12 cellular contexts compared by ENCODE assay signal in the genomic region with DNA sequence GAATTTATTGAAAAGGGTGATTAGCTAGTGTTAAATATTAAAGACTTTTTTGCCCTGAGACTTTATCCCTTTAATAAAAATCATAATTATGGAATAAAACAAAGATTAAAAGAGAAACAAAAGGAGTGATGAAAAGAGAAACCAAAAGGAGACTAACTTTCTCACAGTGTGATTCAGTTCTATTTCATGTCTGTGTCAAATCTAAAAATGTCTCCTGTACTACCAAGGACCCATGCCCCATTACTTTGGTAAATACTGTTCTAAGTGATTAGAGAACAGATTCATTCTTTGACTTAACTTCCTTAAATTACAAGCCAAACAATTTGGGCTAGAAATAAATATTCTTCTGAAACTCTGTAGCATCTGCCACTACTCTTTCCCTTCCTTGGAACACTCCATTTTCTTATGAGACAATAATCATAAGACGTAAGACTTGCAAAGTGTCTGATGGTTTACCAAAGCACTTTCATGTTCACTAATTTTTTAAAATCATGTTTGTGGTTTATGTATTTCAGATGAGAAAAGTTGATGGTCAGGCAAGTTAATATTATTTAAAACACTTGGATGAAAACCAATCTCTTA.
DNase-seq lines count a peak whose midpoint lies in the region; ATAC-seq lines count a peak whose summit lies in the region.
"Had no signal": no experiment of that assay in that cellular context is flagged by ENCODE, and none has a peak within 500 bp of the region (broad histone marks: within the 10 kb centered on the region; RNA-seq: fewer than 3 reads in every experiment).

No MANE protein-coding gene starts in this region.

- H3K36me3 Mint-ChIP-seq in memory B cell, result peaks cover 37% of the 10 kb centered on the region
- H3K36me3 Mint-ChIP-seq: activated naive CD4-positive, alpha-beta T cell treated with anti-CD3 and anti-CD28 coated beads, Interleukin-2, amount 50 U/mL, for 72 hours; CD14-positive monocyte had no signal

- peaks cover 54% of the 10 kb centered on the region for H3K4me1 Mint-ChIP-seq in memory B cell
- H3K4me1 Mint-ChIP-seq: CD14-positive monocyte; stimulated activated naive CD8-positive, alpha-beta T cell treated with anti-CD3 and anti-CD28 coated beads, Interleukin-15, amount 100 ng/mL, for 72 hours had no signal

- ATAC-seq in GM18519 (IDR thresholded peaks at IDR 0.05; ENCODE audit: low FRiP score, unreplicated experiment) (peak; percentile 57), GM21360 (IDR thresholded peaks at IDR 0.05; ENCODE audit: unreplicated experiment) (peak; percentile 66), HG02981 (IDR thresholded peaks at IDR 0.05; ENCODE audit: unreplicated experiment) (peak; percentile 68), memory B cell (ENCODE audit: low read depth) (peak; percentile 68)
- ATAC-seq: activated naive CD4-positive, alpha-beta T cell treated with anti-CD3 and anti-CD28 coated beads, Interleukin-2, amount 50 U/mL, for 72 hours; foreskin keratinocyte; stimulated activated naive CD8-positive, alpha-beta T cell treated with anti-CD3 and anti-CD28 coated beads, Interleukin-15, amount 100 ng/mL, for 72 hours had no signal

- no peaks in the 10 kb centered on the region for H3K27me3 Mint-ChIP-seq in memory B cell
- H3K27me3 Mint-ChIP-seq: stimulated activated naive CD8-positive, alpha-beta T cell treated with anti-CD3 and anti-CD28 coated beads, Interleukin-15, amount 100 ng/mL, for 72 hours had no signal

- peak overlapping the region; percentile 54 for H3K27ac Mint-ChIP-seq in memory B cell
- H3K27ac Mint-ChIP-seq: activated naive CD4-positive, alpha-beta T cell treated with anti-CD3 and anti-CD28 coated beads, Interleukin-2, amount 50 U/mL, for 72 hours; CD14-positive monocyte; stimulated activated naive CD8-positive, alpha-beta T cell treated with anti-CD3 and anti-CD28 coated beads, Interleukin-15, amount 100 ng/mL, for 72 hours had no signal

- no peak for DNase-seq in memory B cell (ENCODE audit: low spot score in 2 of 2)
- DNase-seq in activated T-cell treated with anti-CD3 and anti-CD28 coated beads, Interleukin-2, amount 50 U/mL, for 48 hours, result no peak
- DNase-seq in NCI-H524 (lab: John Stamatoyannopoulos, UW), result no peak
- no peak for DNase-seq in iPS-NIHi7 (ENCODE audit: extremely low spot score)
- no peak for DNase-seq in NCI-H69 (lab: John Stamatoyannopoulos, UW)
- DNase-seq: foreskin keratinocyte; stimulated activated naive CD8-positive, alpha-beta T cell treated with anti-CD3 and anti-CD28 coated beads, Interleukin-15, amount 100 ng/mL, for 72 hours had no signal

- peaks cover 5% of the 10 kb centered on the region for H3K9me3 Mint-ChIP-seq in memory B cell
- H3K9me3 Mint-ChIP-seq: activated naive CD4-positive, alpha-beta T cell treated with anti-CD3 and anti-CD28 coated beads, Interleukin-2, amount 50 U/mL, for 72 hours; CD14-positive monocyte; stimulated activated naive CD8-positive, alpha-beta T cell treated with anti-CD3 and anti-CD28 coated beads, Interleukin-15, amount 100 ng/mL, for 72 hours had no signal

- no peak overlapping the region for H3K4me3 Mint-ChIP-seq in memory B cell
- H3K4me3 Mint-ChIP-seq: CD14-positive monocyte; stimulated activated naive CD8-positive, alpha-beta T cell treated with anti-CD3 and anti-CD28 coated beads, Interleukin-15, amount 100 ng/mL, for 72 hours had no signal
